Comparison of ENCODE assay signal across 21 cellular contexts in the genomic region with DNA sequence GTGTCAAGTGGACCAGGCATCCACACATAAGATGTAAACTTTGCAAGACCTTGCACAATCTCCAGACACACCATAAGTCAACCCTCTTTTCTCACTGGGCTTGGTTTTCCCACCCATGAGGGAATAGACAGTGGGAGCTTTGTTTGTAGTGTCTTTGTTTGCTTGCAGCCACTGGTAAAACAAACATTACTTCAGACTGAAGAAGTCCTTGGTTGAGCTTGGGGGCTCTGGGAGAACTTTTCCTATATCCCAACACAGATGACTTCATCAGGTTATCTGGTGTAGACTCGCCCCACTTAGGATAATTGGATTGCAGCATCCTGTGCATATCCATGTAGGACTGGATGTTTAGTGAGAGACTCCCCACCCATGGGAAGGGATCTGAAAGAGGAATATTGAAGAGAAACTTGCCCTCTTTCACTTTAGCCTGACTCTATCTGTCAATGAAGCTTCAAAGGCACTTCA. TPM values are rescaled to one million over a fixed set of nuclear protein-coding genes. Genes with fewer than 3 reads are reported as not detected.
DNase-seq lines count a peak whose midpoint lies in the region; ATAC-seq, FAIRE-seq and TF ChIP-seq lines count a peak whose summit lies in the region.
"Had no signal": no experiment of that assay in that cellular context is flagged by ENCODE, and none has a peak within 500 bp of the region (broad histone marks: within the 10 kb centered on the region; RNA-seq: fewer than 3 reads in every experiment).

No MANE protein-coding gene starts in this region.

- H2BK5ac ChIP-seq in H1 (ENCODE audit: low read depth, low read length): no peak overlapping the region

- H3K23ac ChIP-seq in H1 (ENCODE audit: insufficient read length): no peak overlapping the region

- WGBS in H1 (ENCODE audit: extremely low coverage in 1 of 2, insufficient coverage in 1 of 2, insufficient read length in 1 of 2, insufficient replicate concordance in 2 of 2, low coverage in 1 of 2, low lambda C conversion rate in 2 of 2, missing lambda C conversion rate in 1 of 2), 2 experiments: 86% methylated on average over 1 of the region's 1 CpG; no CpG with 5 or more reads in 1 of the 2 experiments

- no peaks in the 10 kb centered on the region for H3K27me3 Mint-ChIP-seq in progenitor cell of endocrine pancreas

- no peak overlapping the region for H3K56ac ChIP-seq in H1 (replicated peaks; ENCODE audit: insufficient read length, low read depth, low read length)

- no peak overlapping the region for H3K4me2 ChIP-seq in H1 (ENCODE audit: insufficient read depth in 1 of 2, low read depth in 2 of 2, low read length in 2 of 2)
- H3K4me2 ChIP-seq: BLaER1 had no signal

- H3K4ac ChIP-seq in H1 (replicated peaks; ENCODE audit: insufficient read length, low read depth, low read length): no peak overlapping the region

- no peak overlapping the region; the same call in 1 of the 2 replicates for H2BK20ac ChIP-seq in H1 (ENCODE audit: low read length)

- no peak overlapping the region for H3K4me3 Mint-ChIP-seq in progenitor cell of endocrine pancreas (ENCODE audit: low read depth)
- H3K4me3 Mint-ChIP-seq: HFFc6 had no signal

- no peak for ATAC-seq in HG02623 (IDR thresholded peaks at IDR 0.05; ENCODE audit: unreplicated experiment)
- ATAC-seq in HG03378 (IDR thresholded peaks at IDR 0.05; ENCODE audit: unreplicated experiment): no peak

- H3K27me3 ChIP-seq in H1 (replicated peaks in 1 of 4; ENCODE audit: control insufficient read depth in 3 of 4, extremely low read depth in 1 of 4, insufficient read depth in 3 of 4, low read length in 3 of 4): no peaks in the 10 kb centered on the region
- H3K27me3 ChIP-seq: BLaER1, upper lobe of left lung had no signal

- H3K79me1 ChIP-seq in H1 (ENCODE audit: low read depth, low read length): no peaks in the 10 kb centered on the region

- no peaks in the 10 kb centered on the region for H3K79me2 ChIP-seq in H1 (ENCODE audit: control insufficient read depth in 1 of 2, insufficient read depth in 2 of 2, low read length in 2 of 2)

- no peak for TF ChIP-seq RAD21 in H1 (IDR thresholded peaks at IDR 0.05 in 1 of 2, conservative IDR thresholded peaks at IDR 0.05 in 1 of 2; ENCODE audit: low read depth in 2 of 2, low read length in 2 of 2)

- no peaks in the 10 kb centered on the region for H3K23me2 ChIP-seq in H1 (ENCODE audit: low read depth, low read length)

- peak overlapping the region; percentile 24; the same call in 1 of the 2 replicates for H2AFZ ChIP-seq in H1 (ENCODE audit: low read length)

- H4K91ac ChIP-seq in H1 (replicated peaks; ENCODE audit: insufficient read length, low read length): no peak overlapping the region

- no peak overlapping the region for H4K5ac ChIP-seq in H1 (ENCODE audit: insufficient read length, low read depth, low read length)

- DNase-seq in NCI-H2029 treated with DMSO at 0.1 percent for 48 hours (lab: John Stamatoyannopoulos, UW) (peak; percentile 10), NCI-H2029 (lab: John Stamatoyannopoulos, UW) (no peak), NCI-H510A (lab: John Stamatoyannopoulos, UW) (peak; percentile 7), H1 (ENCODE audit: low read depth in 1 of 2, low spot score in 2 of 2) (no peak), progenitor cell of endocrine pancreas (ENCODE audit: low spot score, unreplicated experiment) (no peak)
- no peak for DNase-seq in stimulated activated CD4-positive, alpha-beta T cell treated with anti-CD3 and anti-CD28 coated beads, Interleukin-4, amount 100 ng/mL, for 1 hour
- DNase-seq: activated CD4-positive, alpha-beta T cell treated with anti-CD3 and anti-CD28 coated beads, Interleukin-2, amount 50 U/mL, for 48 hours; activated gamma-delta T cell treated with Interleukin-2 at 50 U/mL for 16 hours; adrenal gland; cortex of kidney; HFFc6; left ventricle myocardium inferior; NCI-H2081; NCI-H526 treated with DMSO at 0.1 percent for 48 hours; upper lobe of left lung; WERI-Rb-1 had no signal

- H2BK15ac ChIP-seq in H1 (ENCODE audit: low read length): no peak overlapping the region

- no peak overlapping the region for H2BK120ac ChIP-seq in H1 (replicated peaks; ENCODE audit: low read depth, low read length)

- no peak overlapping the region for H3K14ac ChIP-seq in H1 (ENCODE audit: insufficient read length)

- no peaks in the 10 kb centered on the region for H3K36me3 Mint-ChIP-seq in progenitor cell of endocrine pancreas (ENCODE audit: insufficient read depth)

- no peaks in the 10 kb centered on the region for H3K36me3 ChIP-seq in H1 (ENCODE audit: control insufficient read depth in 2 of 4, insufficient read depth in 4 of 4, low read length in 3 of 4)
- H3K36me3 ChIP-seq: adrenal gland, BLaER1, left ventricle myocardium inferior, upper lobe of left lung, WERI-Rb-1 had no signal

- peaks cover 4% of the 10 kb centered on the region for H3K9me3 Mint-ChIP-seq in progenitor cell of endocrine pancreas (ENCODE audit: low read depth)
- H3K9me3 Mint-ChIP-seq: HFFc6 had no signal

- FAIRE-seq in H1 (lab: Jason Lieb, UNC): peak; percentile 57
- FAIRE-seq: A204.1 had no signal

- H2BK12ac ChIP-seq in H1 (ENCODE audit: low read depth, low read length): 0 out of 2 replicates have a peak overlapping the region, but pooled peaks have one; percentile 32

- peaks cover 39% of the 10 kb centered on the region for H3K4me1 Mint-ChIP-seq in progenitor cell of endocrine pancreas (ENCODE audit: low read depth)

- H4K8ac ChIP-seq in H1 (ENCODE audit: extremely low read depth, insufficient read depth, low read length): no peak overlapping the region

- CTCF ChIA-PET in H1 (lab: Charles Lee; ENCODE audit: partially characterized antibody): interaction anchor here (1.6 kb wide), 1 partner anchor 17 kb away, joined by 4 read pairs; no protein-coding TSS in a partner anchor

- POLR2A ChIA-PET in H1 (lab: Charles Lee; ENCODE audit: partially characterized antibody): interaction anchor here (1.5 kb wide), 1 partner anchor 15 kb away, joined by 3 read pairs; no protein-coding TSS in a partner anchor

- TF ChIP-seq CTCF in H1 (IDR thresholded peaks at IDR 0.05; ENCODE audit: control extremely low read depth in 1 of 3, insufficient read depth in 1 of 3, low read depth in 1 of 3, low read length in 3 of 3) (no peak), progenitor cell of endocrine pancreas (IDR thresholded peaks at IDR 0.05; ENCODE audit: unreplicated experiment) (no peak)

- H3K18ac ChIP-seq in H1 (ENCODE audit: extremely low read depth, low read length): no peak overlapping the region

- no peaks in the 10 kb centered on the region for H3K9me3 ChIP-seq in H1 (ENCODE audit: insufficient read depth in 2 of 2, low read depth in 1 of 2, low read length in 1 of 2)
- H3K9me3 ChIP-seq: adrenal gland, BLaER1, left ventricle myocardium inferior, upper lobe of left lung had no signal

- TF ChIP-seq EP300 in H1 (IDR thresholded peaks at IDR 0.05; ENCODE audit: borderline replicate concordance in 1 of 2, low read depth in 2 of 2, low read length in 2 of 2): no peak

- H4K20me1 ChIP-seq in H1 (replicated peaks in 1 of 2; ENCODE audit: control insufficient read depth in 1 of 2, insufficient read depth in 2 of 2, low read length in 2 of 2): no peaks in the 10 kb centered on the region
- H4K20me1 ChIP-seq: BLaER1 had no signal

- H2AK5ac ChIP-seq in H1 (ENCODE audit: low read depth, low read length): no peak overlapping the region

- H3K4me1 ChIP-seq in H1 (replicated peaks in 1 of 4; ENCODE audit: control insufficient read depth in 3 of 4, insufficient read depth in 4 of 4, low read length in 3 of 4): peaks cover 0 to 7% (median 3%) of the 10 kb centered on the region in 4 experiments; a peak in 3 of 7 replicates
- H3K4me1 ChIP-seq: adrenal gland had no signal

- H3K27ac ChIP-seq in H1 (ENCODE audit: low read depth, low read length): no peak overlapping the region
- H3K27ac ChIP-seq: adrenal gland, BLaER1, HL-60, left ventricle myocardium inferior, WERI-Rb-1 had no signal

- peak overlapping the region; percentile 52 for H3K27ac Mint-ChIP-seq in progenitor cell of endocrine pancreas
- H3K27ac Mint-ChIP-seq: HFFc6 had no signal

- TF ChIP-seq POLR2A in H1 (IDR thresholded peaks at IDR 0.05; ENCODE audit: control extremely low read depth in 1 of 2, low read depth in 2 of 2, low read length in 2 of 2): no peak

- no peak overlapping the region for H3K9ac ChIP-seq in H1 (replicated peaks in 1 of 4; ENCODE audit: extremely low read depth in 1 of 4, low read depth in 3 of 4, low read length in 3 of 4)
- H3K9ac ChIP-seq: BLaER1 had no signal

- H3K4me3 ChIP-seq in H1 (ENCODE audit: extremely low read depth in 1 of 4, insufficient read depth in 2 of 4, low read depth in 3 of 4, low read length in 4 of 4): no peak overlapping the region
- H3K4me3 ChIP-seq: adrenal gland, BLaER1, left ventricle myocardium inferior, upper lobe of left lung had no signal

TF ChIP-seq in H1, 55 proteins besides CTCF, POLR2A, EP300 and RAD21:
- TF ChIP-seq SP1 (IDR thresholded peaks at IDR 0.05; ENCODE audit: low read depth, low read length) (no peak), TAF1 (IDR thresholded peaks at IDR 0.05; ENCODE audit: low read depth, low read length) (no peak), SUZ12 (IDR thresholded peaks at IDR 0.05; ENCODE audit: low read length) (no peak), POU5F1 (IDR thresholded peaks at IDR 0.05; ENCODE audit: low read depth, low read length) (no peak)
TF ChIP-seq in H1: peak in this region for 0.

RNA-seq across cellular contexts. Expression of gene ADGRV1, which starts 11.5 kb away (rescaled TPM):
- total RNA-seq in H1 (2021; fragmentation: NEBNext Ultra II Directional; extraction: Animal tissue kit (Norgen Biotek cat#: 25700)): 62.2 and 62.3 TPM in 2 replicates
- polyA plus RNA-seq in H1 (2011; rRNA removed): 40.6 and 53.1 TPM in 2 replicates
- polyA plus RNA-seq in H1 (2011; cell fraction: cytosol; rRNA removed): 46.6 TPM
- 64.4 TPM for polyA plus RNA-seq in H1 (2011; cell fraction: nucleus; rRNA removed)
- polyA plus RNA-seq in H1 (2012, experiment 1 of 2): 28.8 to 39.8 TPM (median 33.5 TPM) in 4 replicates
- polyA plus RNA-seq in H1 (2012, experiment 2 of 2): 6.7 TPM
- polyA plus RNA-seq in H1 (2013, experiment 1 of 2): 28.5 TPM
- 24.9 TPM for polyA plus RNA-seq in H1 (2013, experiment 2 of 2)
- polyA minus RNA-seq in H1 (2011; rRNA and poly(A)+ RNA removed): 289 and 337 TPM in 2 replicates
- polyA minus RNA-seq in H1 (2011; cell fraction: cytosol; rRNA and poly(A)+ RNA removed): 73.0 TPM
- 934 TPM for polyA minus RNA-seq in H1 (2011; cell fraction: nucleus; rRNA and poly(A)+ RNA removed)
- total RNA-seq in progenitor cell of endocrine pancreas: 82.3 and 87.6 TPM in 2 replicates
- total RNA-seq: HFFc6, left ventricle myocardium inferior had no signal

RNA-seq across cellular contexts. Expression of gene LYSMD3, which starts 17.7 kb away (rescaled TPM):
- 14.9 TPM in 2 replicates for total RNA-seq in H1 (2021; fragmentation: NEBNext Ultra II Directional; extraction: Animal tissue kit (Norgen Biotek cat#: 25700))
- 2.1 and 3.7 TPM in 2 replicates for polyA plus RNA-seq in H1 (2011; rRNA removed)
- 4.7 TPM for polyA plus RNA-seq in H1 (2011; cell fraction: cytosol; rRNA removed)
- 0.91 TPM for polyA plus RNA-seq in H1 (2011; cell fraction: nucleus; rRNA removed)
- polyA plus RNA-seq in H1 (2012, experiment 1 of 2): 5.9 to 9.7 TPM (median 7.0 TPM) in 4 replicates
- polyA plus RNA-seq in H1 (2012, experiment 2 of 2): 0.52 TPM
- polyA plus RNA-seq in H1 (2013, experiment 1 of 2): 8.4 TPM
- 8.6 TPM for polyA plus RNA-seq in H1 (2013, experiment 2 of 2)
- 5.9 and 7.5 TPM in 2 replicates for polyA minus RNA-seq in H1 (2011; rRNA and poly(A)+ RNA removed)
- polyA minus RNA-seq in H1 (2011; cell fraction: cytosol; rRNA and poly(A)+ RNA removed): 4.7 TPM
- 9.4 TPM for polyA minus RNA-seq in H1 (2011; cell fraction: nucleus; rRNA and poly(A)+ RNA removed)
- total RNA-seq in progenitor cell of endocrine pancreas: 16.4 and 17.2 TPM in 2 replicates

Comparison
In these comparisons a context has a peak if more than half of its experiments do, and no peak if none do; other contexts are left out.
1. DNase-seq: peak in NCI-H2029 treated with DMSO at 0.1 percent for 48 hours (single experiment) and NCI-H510A (single experiment); none in NCI-H2029 (single experiment), H1 (0 of 2), progenitor cell of endocrine pancreas (single experiment) and stimulated activated CD4-positive, alpha-beta T cell treated with anti-CD3 and anti-CD28 coated beads, Interleukin-4, amount 100 ng/mL, for 1 hour (single experiment).